ENCODE assay signal across 28 cellular contexts in the genomic region with DNA sequence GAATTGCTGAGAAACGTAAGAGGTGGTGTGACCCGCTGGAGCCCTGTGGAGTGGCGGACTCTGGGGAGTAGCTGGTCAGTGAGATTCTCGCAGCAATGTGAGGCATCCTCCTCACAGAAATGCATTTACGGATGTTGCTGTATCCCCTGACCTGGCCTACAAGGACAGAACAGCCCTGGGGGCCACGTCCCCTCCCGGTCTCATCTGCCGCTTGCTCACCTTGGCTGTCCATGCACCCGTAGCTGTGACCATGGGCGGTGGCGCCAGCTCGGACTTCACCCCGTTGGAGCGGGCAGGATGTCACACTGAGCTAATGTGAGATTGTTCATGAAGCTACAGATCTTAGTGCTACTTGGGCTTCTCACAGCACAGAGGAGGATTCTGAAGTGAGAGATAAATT.
DNase-seq lines count a peak whose midpoint lies in the region; TF ChIP-seq lines count a peak whose summit lies in the region.
"Had no signal": no experiment of that assay in that cellular context is flagged by ENCODE, and none has a peak within 500 bp of the region (broad histone marks: within the 10 kb centered on the region; RNA-seq: fewer than 3 reads in every experiment).

No MANE protein-coding gene starts in this region.

- peaks cover 5% of the 10 kb centered on the region for H3K36me3 Mint-ChIP-seq in progenitor cell of endocrine pancreas (ENCODE audit: insufficient read depth)

- no peak for TF ChIP-seq POLR2A in esophagus muscularis mucosa (IDR thresholded peaks at IDR 0.05; ENCODE audit: low read depth)

- H3K9me3 ChIP-seq in esophagus muscularis mucosa = no peaks in the 10 kb centered on the region
- H3K9me3 ChIP-seq: Peyer's patch had no signal

- no peak overlapping the region for H3K27ac Mint-ChIP-seq in progenitor cell of endocrine pancreas
- H3K27ac Mint-ChIP-seq: activated CD4-positive, alpha-beta memory T cell treated with anti-CD3 and anti-CD28 coated beads, Interleukin-2, amount 10 ng/mL, durations not matched to agents 7 days and 5 days; activated naive CD8-positive, alpha-beta T cell treated with anti-CD3 and anti-CD28 coated beads for 36 hours; effector memory CD8-positive, alpha-beta T cell; naive thymus-derived CD8-positive, alpha-beta T cell had no signal

- peaks cover 48% of the 10 kb centered on the region for H3K27me3 Mint-ChIP-seq in progenitor cell of endocrine pancreas
- H3K27me3 Mint-ChIP-seq: activated CD4-positive, alpha-beta memory T cell treated with anti-CD3 and anti-CD28 coated beads, Interleukin-2, amount 10 ng/mL, durations not matched to agents 7 days and 5 days; activated naive CD8-positive, alpha-beta T cell treated with anti-CD3 and anti-CD28 coated beads for 36 hours; effector memory CD8-positive, alpha-beta T cell; naive thymus-derived CD8-positive, alpha-beta T cell had no signal

- peak; percentile 31 for DNase-seq in activated effector memory CD4-positive, alpha-beta T cell treated with anti-CD3 and anti-CD28 coated beads, Interleukin-2, amount 50 U/mL, for 16 hours
- no peak for DNase-seq in activated effector memory CD4-positive, alpha-beta T cell treated with Interleukin-2 at 50 U/mL for 16 hours
- DNase-seq in esophagus muscularis mucosa (ENCODE audit: extremely low spot score) (peak; percentile 74), progenitor cell of endocrine pancreas (ENCODE audit: low spot score, unreplicated experiment) (peak; percentile 9), ureter (ENCODE audit: low spot score) (peak; percentile 13), GOT3 (lab: John Stamatoyannopoulos, UW) (no peak), COR-L47 (lab: John Stamatoyannopoulos, UW) (no peak)
- no peak for DNase-seq in activated CD4-positive, alpha-beta T cell treated with anti-CD3 and anti-CD28 coated beads, Interleukin-2, amount 50 U/mL, for 4 hours
- DNase-seq: 8988T; activated CD4-positive, alpha-beta memory T cell treated with anti-CD3 and anti-CD28 coated beads, Interleukin-2, amount 10 ng/mL, durations not matched to agents 7 days and 5 days; activated gamma-delta T cell; activated naive CD8-positive, alpha-beta T cell treated with anti-CD3 and anti-CD28 coated beads for 36 hours; anterior cingulate cortex; cortex of kidney; effector memory CD8-positive, alpha-beta T cell; erythroblast; glutamatergic neuron; naive thymus-derived CD8-positive, alpha-beta T cell; NCI-H446 treated with DMSO at 0.1 percent for 48 hours; NCI-H774; SHP77 treated with DMSO at 0.1 percent for 48 hours; stimulated activated CD4-positive, alpha-beta T cell treated with anti-CD3 and anti-CD28 coated beads, Interleukin-1b, Interleukin-23, amount 100 ng/mL, for 48 hours; stimulated activated naive CD8-positive, alpha-beta T cell treated with anti-CD3 and anti-CD28 coated beads, Interleukin-15, Interleukin-2, amounts not matched to agents 100 U/mL and 50 U/mL, for 24 hours; T-helper 2 cell had no signal

- 88% methylated on average over 14 of the region's 14 CpGs for WGBS in esophagus muscularis mucosa

- H3K9me3 Mint-ChIP-seq in progenitor cell of endocrine pancreas (ENCODE audit: low read depth) = no peaks in the 10 kb centered on the region
- H3K9me3 Mint-ChIP-seq: activated naive CD8-positive, alpha-beta T cell treated with anti-CD3 and anti-CD28 coated beads for 36 hours; effector memory CD8-positive, alpha-beta T cell had no signal

- H3K4me3 Mint-ChIP-seq in progenitor cell of endocrine pancreas (ENCODE audit: low read depth) = no peak overlapping the region
- H3K4me3 Mint-ChIP-seq: activated CD4-positive, alpha-beta memory T cell treated with anti-CD3 and anti-CD28 coated beads, Interleukin-2, amount 10 ng/mL, durations not matched to agents 7 days and 5 days; activated naive CD8-positive, alpha-beta T cell treated with anti-CD3 and anti-CD28 coated beads for 36 hours; CD14-positive monocyte; effector memory CD8-positive, alpha-beta T cell; naive thymus-derived CD8-positive, alpha-beta T cell had no signal

- TF ChIP-seq EP300 in esophagus muscularis mucosa (IDR thresholded peaks at IDR 0.05) = no peak

- H3K4me1 ChIP-seq in esophagus muscularis mucosa = no peaks in the 10 kb centered on the region
- H3K4me1 ChIP-seq: Peyer's patch had no signal

- H3K27ac ChIP-seq in esophagus muscularis mucosa (replicated peaks in 1 of 4) = no peak overlapping the region
- H3K27ac ChIP-seq: Peyer's patch had no signal

- no peaks in the 10 kb centered on the region for H3K27me3 ChIP-seq in esophagus muscularis mucosa
- H3K27me3 ChIP-seq: Peyer's patch had no signal

- H3K4me3 ChIP-seq in esophagus muscularis mucosa = no peak overlapping the region
- H3K4me3 ChIP-seq: lung, Peyer's patch, smooth muscle cell had no signal

- TF ChIP-seq CTCF in esophagus muscularis mucosa (IDR thresholded peaks at IDR 0.05) (no peak), progenitor cell of endocrine pancreas (IDR thresholded peaks at IDR 0.05; ENCODE audit: unreplicated experiment) (no peak)

- intact Hi-C loops in esophagus muscularis mucosa (cut with DNase I) = no loop called here

- H3K36me3 ChIP-seq in esophagus muscularis mucosa = peaks cover 0 to 32% (median 12%) of the 10 kb centered on the region in 4 donors

- H3K4me1 Mint-ChIP-seq in progenitor cell of endocrine pancreas (ENCODE audit: low read depth) = no peaks in the 10 kb centered on the region
- H3K4me1 Mint-ChIP-seq: activated CD4-positive, alpha-beta memory T cell treated with anti-CD3 and anti-CD28 coated beads, Interleukin-2, amount 10 ng/mL, durations not matched to agents 7 days and 5 days; activated naive CD8-positive, alpha-beta T cell treated with anti-CD3 and anti-CD28 coated beads for 36 hours; naive thymus-derived CD8-positive, alpha-beta T cell had no signal

Comparison
In these comparisons a context has a peak if more than half of its experiments do, and no peak if none do; other contexts are left out.
1. DNase-seq: peak in activated effector memory CD4-positive, alpha-beta T cell treated with anti-CD3 and anti-CD28 coated beads, Interleukin-2, amount 50 U/mL, for 16 hours (single experiment), esophagus muscularis mucosa (single experiment), progenitor cell of endocrine pancreas (single experiment) and ureter (single experiment); none in activated effector memory CD4-positive, alpha-beta T cell treated with Interleukin-2 at 50 U/mL for 16 hours (single experiment), GOT3 (single experiment), activated CD4-positive, alpha-beta T cell treated with anti-CD3 and anti-CD28 coated beads, Interleukin-2, amount 50 U/mL, for 4 hours (0 of 2) and COR-L47 (single experiment).